9 cellular contexts compared by ENCODE assay signal in genomic region chr22:42277988-42278776, GRCh38. TPM values are rescaled to one million over a fixed set of nuclear protein-coding genes. Genes with fewer than 3 reads are reported as not detected.
DNase-seq lines count a peak whose midpoint lies in the region; ATAC-seq and TF ChIP-seq lines count a peak whose summit lies in the region.
"Had no signal": no experiment of that assay in that cellular context is flagged by ENCODE, and none has a peak within 500 bp of the region (broad histone marks: within the 10 kb centered on the region; RNA-seq: fewer than 3 reads in every experiment).

No MANE protein-coding gene starts in this region.

- H3K36me3 ChIP-seq in kidney epithelial cell (ENCODE audit: control insufficient read depth, insufficient read depth, low read length), result no peaks in the 10 kb centered on the region

- peak; percentile 60 for ATAC-seq in GM18498 (IDR thresholded peaks at IDR 0.05; ENCODE audit: unreplicated experiment)
- no peak for ATAC-seq in HG03045 (IDR thresholded peaks at IDR 0.05; ENCODE audit: unreplicated experiment)
- ATAC-seq in GM18519 (IDR thresholded peaks at IDR 0.05; ENCODE audit: low FRiP score, unreplicated experiment), result no peak

- DNase-seq in COLO668 (lab: John Stamatoyannopoulos, UW; ENCODE audit: unreplicated experiment) (peak; percentile 56), OCI-M1 (lab: John Stamatoyannopoulos, UW) (peak; percentile 53), kidney epithelial cell (ENCODE audit: low read depth) (no peak), iPS-NIHi11 (ENCODE audit: low spot score) (no peak)
- DNase-seq in effector CD4-positive, alpha-beta T cell, result no peak
- DNase-seq: stimulated activated CD4-positive, alpha-beta T cell treated with anti-CD3 and anti-CD28 coated beads, Interleukin-4, amount 100 ng/mL, for 24 hours had no signal

- no peak overlapping the region for H3K4me3 ChIP-seq in kidney epithelial cell (ENCODE audit: low read depth, low read length)

- peak; percentile 10 for TF ChIP-seq CTCF in kidney epithelial cell (IDR thresholded peaks at IDR 0.05; ENCODE audit: insufficient read depth, low read length, poor library complexity, severe bottlenecking)

- peaks cover 14% of the 10 kb centered on the region for H3K27me3 ChIP-seq in kidney epithelial cell (ENCODE audit: control insufficient read depth, insufficient read depth, low read length)

RNA-seq across cellular contexts. Expression of gene TCF20, which starts 7.7 kb away (rescaled TPM):
- total RNA-seq in kidney epithelial cell, result 48.2 and 52.4 TPM in 2 replicates

Comparison
In these comparisons a context has a peak if more than half of its experiments do, and no peak if none do; other contexts are left out.
1. DNase-seq: peak in COLO668 (single experiment) and OCI-M1 (single experiment); none in kidney epithelial cell (single experiment), iPS-NIHi11 (single experiment) and effector CD4-positive, alpha-beta T cell (single experiment).